In genomic region chr10:124450010-124450782, GRCh38 we compare ENCODE assay signal across 11 cellular contexts. TPM values are rescaled to one million over a fixed set of nuclear protein-coding genes. Genes with fewer than 3 reads are reported as not detected.
A peak's percentile ranks its signal among the peaks of the same experiment; 100 is the strongest.
DNase-seq lines count a peak whose midpoint lies in the region; ATAC-seq, FAIRE-seq and TF ChIP-seq lines count a peak whose summit lies in the region.
"Had no signal": no experiment of that assay in that cellular context is flagged by ENCODE, and none has a peak within 500 bp of the region (broad histone marks: within the 10 kb centered on the region; RNA-seq: fewer than 3 reads in every experiment).

NKX1-2 (minus strand) TSS chr10:124450035; CDS start chr10:124449943, 92 bp downstream.

- H3K9me3 Mint-ChIP-seq in activated naive CD8-positive, alpha-beta T cell (ENCODE audit: low read depth), result no peaks in the 10 kb centered on the region

- H4K20me1 ChIP-seq in keratinocyte (ENCODE audit: control insufficient read depth, extremely low read depth, insufficient read depth, low read length), result no peaks in the 10 kb centered on the region

- FAIRE-seq in keratinocyte (lab: Jason Lieb, UNC), result peak; percentile 60
- FAIRE-seq: G401.6 had no signal

- no peak within 1 kb of the TSS for H3K27ac Mint-ChIP-seq in activated naive CD8-positive, alpha-beta T cell

- H3K4me1 ChIP-seq in cardiac muscle cell (ENCODE audit: low read depth) (peaks cover 8% of the 10 kb centered on the region), right atrium auricular region (peaks cover 0 to 32% of the 10 kb centered on the region in 2 donors), keratinocyte (ENCODE audit: control insufficient read depth, extremely low read depth, insufficient read depth, low read length) (peaks cover 10% of the 10 kb centered on the region), urinary bladder (ENCODE audit: insufficient read depth) (peaks cover 9% of the 10 kb centered on the region), body of pancreas (peaks cover 28% of the 10 kb centered on the region)

- intact Hi-C loops in body of pancreas (cut with DNase I), result no loop called here

- peak within 1 kb of the TSS; percentile 90 for H3K4me2 ChIP-seq in keratinocyte (ENCODE audit: control insufficient read depth, extremely low read depth, insufficient read depth, low read depth, low read length)

- dilution Hi-C loops in keratinocyte (cut with MboI; ENCODE audit: extremely low pct_ligation_motif_present, low sequenced_read_pairs), result no loop called here

- TF ChIP-seq CTCF in cardiac muscle cell (IDR thresholded peaks at IDR 0.05; ENCODE audit: low read depth, low read length) (no peak), right atrium auricular region (IDR thresholded peaks at IDR 0.05) (no peak), keratinocyte (optimal IDR thresholded peaks at IDR 0.05 in 1 of 3, IDR thresholded peaks at IDR 0.05 in 1 of 3, conservative IDR thresholded peaks at IDR 0.05 in 1 of 3; ENCODE audit: extremely low read depth in 1 of 3, insufficient read depth in 2 of 3, low read length in 3 of 3) (no peak), body of pancreas (IDR thresholded peaks at IDR 0.05) (no peak)

- 2% methylated on average over 58 of the region's 58 CpGs for WGBS in urinary bladder
- 2 to 3% methylated on average over 9 to 50 of the region's 58 CpGs for WGBS in body of pancreas, 2 donors

- peak within 1 kb of the TSS; percentile 67 for H3K4me3 Mint-ChIP-seq in activated naive CD8-positive, alpha-beta T cell

- ATAC-seq in body of pancreas (no peak), HG03159 (IDR thresholded peaks at IDR 0.05; ENCODE audit: unreplicated experiment) (no peak)

- H3K79me2 ChIP-seq in keratinocyte (ENCODE audit: control insufficient read depth, insufficient read depth, low read length), result no peaks in the 10 kb centered on the region

- H3K9me1 ChIP-seq in keratinocyte (ENCODE audit: control insufficient read depth, extremely low read depth, insufficient read depth, low read length), result no peaks in the 10 kb centered on the region

- H3K4me3 ChIP-seq in cardiac muscle cell, result peak within 1 kb of the TSS; percentile 29
- peak within 1 kb of the TSS in 1 of 2 donors; percentile 29 for H3K4me3 ChIP-seq in right atrium auricular region
- peak within 1 kb of the TSS; percentile 46 to 67 (median 57) for H3K4me3 ChIP-seq in keratinocyte (ENCODE audit: control insufficient read depth in 2 of 3, extremely low read depth in 1 of 3, insufficient read depth in 2 of 3, low read depth in 1 of 3, low read length in 3 of 3)
- H3K4me3 ChIP-seq in urinary bladder (ENCODE audit: low read depth, low read length), result peak within 1 kb of the TSS; percentile 20
- no peak within 1 kb of the TSS for H3K4me3 ChIP-seq in body of pancreas

- H3K9me3 ChIP-seq in cardiac muscle cell (ENCODE audit: low read depth) (no peaks in the 10 kb centered on the region), right atrium auricular region (no peaks in the 10 kb centered on the region), keratinocyte (ENCODE audit: control insufficient read depth, low read depth, low read length) (no peaks in the 10 kb centered on the region), body of pancreas (no peaks in the 10 kb centered on the region)

- H3K27ac ChIP-seq in cardiac muscle cell, result no peak within 1 kb of the TSS
- no peak within 1 kb of the TSS for H3K27ac ChIP-seq in right atrium auricular region
- no peak within 1 kb of the TSS for H3K27ac ChIP-seq in keratinocyte (ENCODE audit: control insufficient read depth, insufficient read depth, low read length)
- no peak within 1 kb of the TSS for H3K27ac ChIP-seq in urinary bladder (ENCODE audit: low read depth)
- H3K27ac ChIP-seq in body of pancreas, result no peak within 1 kb of the TSS

- no peak for TF ChIP-seq POLR2A in body of pancreas (IDR thresholded peaks at IDR 0.05)

- H3K27me3 ChIP-seq in cardiac muscle cell (peaks cover 96% of the 10 kb centered on the region), right atrium auricular region (peaks cover 22 to 27% of the 10 kb centered on the region in 2 donors), keratinocyte (ENCODE audit: control insufficient read depth, extremely low read depth, insufficient read depth, low read length) (peaks cover 14% of the 10 kb centered on the region), body of pancreas (peaks cover 0 to 43% of the 10 kb centered on the region in 2 donors)

- H3K36me3 Mint-ChIP-seq in activated naive CD8-positive, alpha-beta T cell, result no peaks in the 10 kb centered on the region

- peak within 1 kb of the TSS; percentile 84 for H2AFZ ChIP-seq in keratinocyte (ENCODE audit: control insufficient read depth, low read length)

- H3K36me3 ChIP-seq in cardiac muscle cell (no peaks in the 10 kb centered on the region), right atrium auricular region (no peaks in the 10 kb centered on the region), keratinocyte (ENCODE audit: control insufficient read depth in 2 of 2, extremely low read depth in 1 of 2, insufficient read depth in 2 of 2, low read length in 2 of 2) (no peaks in the 10 kb centered on the region), urinary bladder (ENCODE audit: insufficient read depth) (no peaks in the 10 kb centered on the region), body of pancreas (replicated peaks in 1 of 2; ENCODE audit: insufficient read depth in 1 of 2, low read depth in 2 of 2) (no peaks in the 10 kb centered on the region)

- H3K9ac ChIP-seq in keratinocyte (ENCODE audit: control insufficient read depth, extremely low read depth, insufficient read depth, low read length), result peak within 1 kb of the TSS; percentile 56

- DNase-seq in cardiac muscle cell (ENCODE audit: low read depth in 1 of 2, low spot score in 1 of 2) (peak in 1 of 2 donors; percentile 56), right atrium auricular region (ENCODE audit: low spot score) (no peak), keratinocyte (ENCODE audit: low read depth, low spot score) (no peak), AG08395 (ENCODE audit: low spot score) (no peak), body of pancreas (no peak)
- DNase-seq: T-helper 9 cell had no signal

- peaks cover 17% of the 10 kb centered on the region for H3K4me1 Mint-ChIP-seq in activated naive CD8-positive, alpha-beta T cell (ENCODE audit: low read depth)

- H3K27me3 Mint-ChIP-seq in activated naive CD8-positive, alpha-beta T cell, result peaks cover 39% of the 10 kb centered on the region

RNA-seq across cellular contexts. Expression of gene NKX1-2, which starts in this region (rescaled TPM):
- total RNA-seq in cardiac muscle cell (0.33 TPM in 1 of 2 replicates, not detected in the other), right atrium auricular region (not detected), urinary bladder (not detected), body of pancreas (not detected)
- polyA plus RNA-seq in cardiac muscle cell (not detected in 2 replicates), keratinocyte (0.89 to 3.6 TPM (median 1.9 TPM) in 3 replicates), urinary bladder (not detected)
- polyA plus RNA-seq in keratinocyte (2011; ENCODE audit: low read depth), result 3.4 TPM
- polyA plus RNA-seq in keratinocyte (2011; cell fraction: cytosol; rRNA removed), result 1.4 and 3.2 TPM in 2 replicates
- 1.3 and 1.7 TPM in 2 replicates for polyA plus RNA-seq in keratinocyte (2011; cell fraction: nucleus; rRNA removed)
- polyA plus RNA-seq in keratinocyte (2012; ENCODE audit: low replicate concordance), result 1.9 and 3.3 TPM in 2 replicates
- 1.0 to 2.5 TPM (median 1.2 TPM) in 3 replicates for polyA minus RNA-seq in keratinocyte
- 3.5 TPM for polyA minus RNA-seq in keratinocyte (2011; cell fraction: cytosol; rRNA and poly(A)+ RNA removed)
- 1.5 and 1.7 TPM in 2 replicates for polyA minus RNA-seq in keratinocyte (2011; cell fraction: nucleus; rRNA and poly(A)+ RNA removed)
- total RNA-seq: glomerular endothelial cell had no signal

Comparison
In these comparisons a context has a peak if more than half of its experiments do, and no peak if none do; other contexts are left out.
1. H3K4me3 ChIP-seq: peak in cardiac muscle cell (single experiment), keratinocyte (3 of 3) and urinary bladder (single experiment); none in body of pancreas (0 of 2).